ENCODE assay signal across 7 cellular contexts in the genomic region with DNA sequence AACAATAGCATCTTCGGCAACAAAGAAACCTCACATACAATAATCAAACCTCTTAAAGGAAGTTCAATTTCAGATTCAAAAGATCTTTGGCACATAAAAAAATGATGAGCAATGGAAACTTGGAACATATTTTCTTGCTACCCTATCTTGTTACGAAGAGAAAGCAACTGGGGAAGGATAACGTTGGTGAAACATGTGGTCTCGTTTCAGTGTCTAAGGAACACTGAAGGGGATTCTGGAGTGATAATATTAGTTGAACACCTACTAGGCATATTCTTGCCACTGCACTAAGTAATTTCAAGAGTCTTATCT.
"Had no signal": no experiment of that assay in that cellular context is flagged by ENCODE, and none has a peak within 500 bp of the region (broad histone marks: within the 10 kb centered on the region; RNA-seq: fewer than 3 reads in every experiment).

No MANE protein-coding gene starts in this region.

- H2AFZ ChIP-seq: GM23248 had no signal

- H3K27ac ChIP-seq: GM23248 had no signal

- FAIRE-seq: HTR-8/SVneo had no signal

- DNase-seq: GM23248, GOT3, H7, HCEC 1CT, IMR-90, KBM-7 had no signal

- H3K9ac ChIP-seq: GM23248 had no signal

- H3K4me3 ChIP-seq: GM23248 had no signal
